ENCODE assay signal across 36 cellular contexts in the genomic region with DNA sequence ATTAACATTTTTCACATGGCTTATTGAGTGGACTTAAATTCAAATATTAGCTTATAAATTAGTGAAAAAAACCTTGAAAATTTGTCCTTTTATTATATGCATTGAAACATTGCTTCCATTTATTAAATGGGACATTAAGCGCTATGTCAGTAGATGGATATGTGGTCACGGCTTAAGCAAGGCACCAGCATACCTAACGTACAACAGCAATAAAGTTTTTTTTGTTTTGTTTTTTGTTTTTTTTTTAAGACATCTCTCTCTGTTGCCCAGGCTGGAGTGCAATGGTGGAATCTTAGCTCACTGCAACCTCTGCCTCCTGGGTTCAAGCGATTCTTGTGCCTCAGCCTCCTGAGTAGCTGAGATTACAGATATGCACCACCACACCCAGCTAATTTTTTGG.
"Had no signal": no experiment of that assay in that cellular context is flagged by ENCODE, and none has a peak within 500 bp of the region (broad histone marks: within the 10 kb centered on the region; RNA-seq: fewer than 3 reads in every experiment).

No MANE protein-coding gene starts in this region.

- DNase-seq: Kasumi-1, MG63, MM.1S, MV-4-11, NCI-H1048, NCI-H1092, NCI-H1092 treated with DMSO at 0.1 percent for 48 hours, NCI-H1105, NCI-H1105 treated with DMSO at 0.1 percent for 48 hours, NCI-H1417, NCI-H1417 treated with DMSO at 0.1 percent for 48 hours, NCI-H1436, NCI-H1436 treated with DMSO at 0.1 percent for 48 hours, NCI-H146, NCI-H1694, NCI-H1694 treated with DMSO at 0.1 percent for 48 hours, NCI-H187, NCI-H187 treated with DMSO at 0.1 percent for 48 hours, NCI-H1930, NCI-H2029, NCI-H2029 treated with DMSO at 0.1 percent for 48 hours, NCI-H2081, NCI-H2081 treated with DMSO at 0.1 percent for 48 hours, NCI-H2107, NCI-H2171, NCI-H2171 treated with DMSO at 0.1 percent for 48 hours, NCI-H2227 treated with DMSO at 0.1 percent for 48 hours, NCI-H226, NCI-H345, NCI-H446, NCI-H446 treated with DMSO at 0.1 percent for 48 hours, NCI-H510A, NCI-H510A treated with DMSO at 0.1 percent for 48 hours, NCI-H524, NCI-H524 treated with DMSO at 0.1 percent for 48 hours, NCI-H526 had no signal

- H3K9me3 ChIP-seq: MG63 had no signal

- H3K4me3 ChIP-seq: MG63 had no signal

- H3K27me3 ChIP-seq: MG63 had no signal
